Comparison of ENCODE assay signal across 28 cellular contexts in genomic region chr3:171234298-171235020, GRCh38.
DNase-seq lines count a peak whose midpoint lies in the region; ATAC-seq and TF ChIP-seq lines count a peak whose summit lies in the region.
"Had no signal": no experiment of that assay in that cellular context is flagged by ENCODE, and none has a peak within 500 bp of the region (broad histone marks: within the 10 kb centered on the region; RNA-seq: fewer than 3 reads in every experiment).

No MANE protein-coding gene starts in this region.

- no peak overlapping the region for H3K4me3 ChIP-seq in CD4-positive, alpha-beta memory T cell (ENCODE audit: low read length in 2 of 2)
- H3K4me3 ChIP-seq in neural progenitor cell, result no peak overlapping the region
- H3K4me3 ChIP-seq: A549, adrenal gland, coronary artery, stomach, transverse colon had no signal

- peaks cover 9% of the 10 kb centered on the region for H3K4me1 ChIP-seq in CD4-positive, alpha-beta memory T cell (ENCODE audit: insufficient read depth, low read length)
- peaks cover 8% of the 10 kb centered on the region for H3K4me1 ChIP-seq in neural progenitor cell
- H3K4me1 ChIP-seq: A549, adrenal gland, stomach had no signal

- H3K9me3 Mint-ChIP-seq in activated T-cell treated with anti-CD3 and anti-CD28 coated beads, Interleukin-2, amount 50 U/mL, for 24 hours, result peaks cover 4% of the 10 kb centered on the region
- peaks cover 0 to 2% (median 0%) of the 10 kb centered on the region in 8 donors for H3K9me3 Mint-ChIP-seq in CD4-positive, alpha-beta memory T cell
- H3K9me3 Mint-ChIP-seq in neural progenitor cell, result no peaks in the 10 kb centered on the region
- H3K9me3 Mint-ChIP-seq: activated CD4-positive, alpha-beta memory T cell treated with anti-CD3 and anti-CD28 coated beads, Interleukin-2, amount 10 ng/mL, durations not matched to agents 7 days and 5 days; effector memory CD8-positive, alpha-beta T cell had no signal

- H3K4me2 ChIP-seq in neural progenitor cell, result no peak overlapping the region
- H3K4me2 ChIP-seq: A549 had no signal

- no peak overlapping the region for H3K27ac ChIP-seq in CD4-positive, alpha-beta memory T cell (ENCODE audit: low read depth, low read length)
- H3K27ac ChIP-seq in neural progenitor cell, result no peak overlapping the region
- H3K27ac ChIP-seq: A549, adrenal gland, coronary artery, stomach, transverse colon had no signal

- H3K36me3 Mint-ChIP-seq in activated T-cell treated with anti-CD3 and anti-CD28 coated beads, Interleukin-2, amount 50 U/mL, for 24 hours (ENCODE audit: low read depth), result peaks cover 6% of the 10 kb centered on the region
- H3K36me3 Mint-ChIP-seq in CD4-positive, alpha-beta memory T cell, result peaks cover 14 to 29% of the 10 kb centered on the region in 2 donors
- no peaks in the 10 kb centered on the region for H3K36me3 Mint-ChIP-seq in neural progenitor cell

- H3K79me2 ChIP-seq in neural progenitor cell (ENCODE audit: low read depth), result no peaks in the 10 kb centered on the region

- no peaks in the 10 kb centered on the region for H3F3A ChIP-seq in neural progenitor cell (ENCODE audit: low read depth)

- H3K27ac Mint-ChIP-seq in activated T-cell treated with anti-CD3 and anti-CD28 coated beads, Interleukin-2, amount 50 U/mL, for 24 hours, result peak overlapping the region; percentile 22
- H3K27ac Mint-ChIP-seq in CD4-positive, alpha-beta memory T cell, result peak overlapping the region in 5 of 7 donors; percentile 35 to 81 (median 54)
- H3K27ac Mint-ChIP-seq in neural progenitor cell, result peak overlapping the region; percentile 18
- H3K27ac Mint-ChIP-seq: activated CD4-positive, alpha-beta memory T cell treated with anti-CD3 and anti-CD28 coated beads, Interleukin-2, amount 10 ng/mL, durations not matched to agents 7 days and 5 days; B cell had no signal

- POLR2A ChIA-PET in CD4-positive, alpha-beta memory T cell (lab: Charles Lee; ENCODE audit: partially characterized antibody), result interaction anchor here (1.0 kb wide), 1 partner anchor 14 kb away, joined by 3 read pairs; no protein-coding TSS in a partner anchor

- ATAC-seq in HG02678 (IDR thresholded peaks at IDR 0.05; ENCODE audit: unreplicated experiment) (no peak), HG03135 (IDR thresholded peaks at IDR 0.05; ENCODE audit: unreplicated experiment) (no peak)
- ATAC-seq: A549; effector memory CD8-positive, alpha-beta T cell; HepG2; Panc1 had no signal

- CTCF ChIA-PET in CD4-positive, alpha-beta memory T cell (lab: Charles Lee; ENCODE audit: partially characterized antibody), result no interaction called here

- no peaks in the 10 kb centered on the region for H3K36me3 ChIP-seq in CD4-positive, alpha-beta memory T cell (ENCODE audit: insufficient read depth, low read length)
- no peaks in the 10 kb centered on the region for H3K36me3 ChIP-seq in neural progenitor cell
- H3K36me3 ChIP-seq: adrenal gland, stomach, transverse colon had no signal

- H3K4me1 Mint-ChIP-seq in activated T-cell treated with anti-CD3 and anti-CD28 coated beads, Interleukin-2, amount 50 U/mL, for 24 hours (ENCODE audit: low read depth), result peaks cover 55% of the 10 kb centered on the region
- peaks cover 29 to 50% (median 38%) of the 10 kb centered on the region in 4 donors for H3K4me1 Mint-ChIP-seq in CD4-positive, alpha-beta memory T cell
- peaks cover 32% of the 10 kb centered on the region for H3K4me1 Mint-ChIP-seq in neural progenitor cell
- H3K4me1 Mint-ChIP-seq: B cell had no signal

- intact Hi-C loops in CD4-positive, alpha-beta memory T cell (cut with micrococcal nuclease), result no loop called here

- H4K20me1 ChIP-seq in neural progenitor cell (ENCODE audit: low read depth), result no peaks in the 10 kb centered on the region

- no peaks in the 10 kb centered on the region for H3K9me3 ChIP-seq in CD4-positive, alpha-beta memory T cell (ENCODE audit: control insufficient read depth in 1 of 2, low read length in 2 of 2)
- no peaks in the 10 kb centered on the region for H3K9me3 ChIP-seq in neural progenitor cell (ENCODE audit: low read depth)
- H3K9me3 ChIP-seq: A549, adrenal gland, stomach, transverse colon had no signal

- H3K9ac ChIP-seq in neural progenitor cell, result no peak overlapping the region

- no peak for DNase-seq in activated T-cell treated with anti-CD3 and anti-CD28 coated beads, Interleukin-2, amount 50 U/mL, for 24 hours
- DNase-seq in activated T-cell treated with anti-CD3 and anti-CD28 coated beads, Interleukin-2, amount 50 U/mL, for 48 hours, result no peak
- DNase-seq in CD4-positive, alpha-beta memory T cell, result no peak
- peak; percentile 31 for DNase-seq in cerebellar cortex (ENCODE audit: low spot score)
- DNase-seq in neural progenitor cell (ENCODE audit: low spot score), result no peak
- no peak for DNase-seq in 8988T
- DNase-seq: activated CD4-positive, alpha-beta memory T cell treated with anti-CD3 and anti-CD28 coated beads, Interleukin-2, amount 10 ng/mL, durations not matched to agents 7 days and 5 days; activated CD4-positive, CD25-positive, alpha-beta regulatory T cell; activated CD8-positive, alpha-beta memory T cell treated with anti-CD3 and anti-CD28 coated beads, Interleukin-2, amount 50 U/mL, for 48 hours; activated effector memory CD4-positive, alpha-beta T cell treated with anti-CD3 and anti-CD28 coated beads, Interleukin-2, amount 50 U/mL, for 16 hours; adrenal gland; effector memory CD8-positive, alpha-beta T cell; erythroblast; GOT3; mesendoderm; MV-4-11; NCI-H1436 treated with DMSO at 0.1 percent for 48 hours; NCI-H524; stomach; T1000; transverse colon had no signal

- no peak for TF ChIP-seq CTCF in neural progenitor cell (IDR thresholded peaks at IDR 0.05)

- H2AFZ ChIP-seq in neural progenitor cell (replicated peaks), result no peak overlapping the region

- H3K27me3 ChIP-seq in CD4-positive, alpha-beta memory T cell (ENCODE audit: insufficient read depth, low read length), result no peaks in the 10 kb centered on the region
- no peaks in the 10 kb centered on the region for H3K27me3 ChIP-seq in neural progenitor cell
- H3K27me3 ChIP-seq: adrenal gland, stomach, transverse colon had no signal

- no peaks in the 10 kb centered on the region for H3K27me3 Mint-ChIP-seq in activated T-cell treated with anti-CD3 and anti-CD28 coated beads, Interleukin-2, amount 50 U/mL, for 24 hours
- no peaks in the 10 kb centered on the region for H3K27me3 Mint-ChIP-seq in CD4-positive, alpha-beta memory T cell
- no peaks in the 10 kb centered on the region for H3K27me3 Mint-ChIP-seq in neural progenitor cell (ENCODE audit: insufficient read depth, low read depth)
- H3K27me3 Mint-ChIP-seq: activated CD4-positive, alpha-beta memory T cell treated with anti-CD3 and anti-CD28 coated beads, Interleukin-2, amount 10 ng/mL, durations not matched to agents 7 days and 5 days; B cell; effector memory CD8-positive, alpha-beta T cell had no signal

- H3K4me3 Mint-ChIP-seq in activated T-cell treated with anti-CD3 and anti-CD28 coated beads, Interleukin-2, amount 50 U/mL, for 24 hours, result no peak overlapping the region
- peak overlapping the region in 1 of 8 donors; percentile 17 for H3K4me3 Mint-ChIP-seq in CD4-positive, alpha-beta memory T cell
- H3K4me3 Mint-ChIP-seq in neural progenitor cell, result no peak overlapping the region
- H3K4me3 Mint-ChIP-seq: activated CD4-positive, alpha-beta memory T cell treated with anti-CD3 and anti-CD28 coated beads, Interleukin-2, amount 10 ng/mL, durations not matched to agents 7 days and 5 days; B cell; effector memory CD8-positive, alpha-beta T cell had no signal
